Comparison of ENCODE assay signal across 11 cellular contexts in genomic region chr4:102819588-102820365, GRCh38. TPM values are rescaled to one million over a fixed set of nuclear protein-coding genes. Genes with fewer than 3 reads are reported as not detected.
DNase-seq lines count a peak whose midpoint lies in the region; ATAC-seq, FAIRE-seq and TF ChIP-seq lines count a peak whose summit lies in the region.
"Had no signal": no experiment of that assay in that cellular context is flagged by ENCODE, and none has a peak within 500 bp of the region (broad histone marks: within the 10 kb centered on the region; RNA-seq: fewer than 3 reads in every experiment).

No MANE protein-coding gene starts in this region.

- H3K27ac ChIP-seq in hepatocyte (peak overlapping the region; percentile 4), spleen (peak overlapping the region in 6 of 8 donors; percentile 5 to 45 (median 26)), pancreas (no peak overlapping the region)

- H3K9me2 ChIP-seq in hepatocyte (replicated peaks; ENCODE audit: insufficient read depth) = no peaks in the 10 kb centered on the region

- FAIRE-seq in pancreas (lab: Jason Lieb, UNC) = no peak

- H3K79me2 ChIP-seq in hepatocyte = peaks cover 100% of the 10 kb centered on the region

- H3K4me3 ChIP-seq in hepatocyte = no peak overlapping the region
- H3K4me3 ChIP-seq in spleen = peak overlapping the region in 2 of 8 donors; percentile 4 to 30
- no peak overlapping the region for H3K4me3 ChIP-seq in pancreas

- no peak for TF ChIP-seq CTCF in hepatocyte (IDR thresholded peaks at IDR 0.05; ENCODE audit: poor library complexity)
- TF ChIP-seq CTCF in spleen (IDR thresholded peaks at IDR 0.05 in 8 of 11, conservative IDR thresholded peaks at IDR 0.05 in 3 of 11) = no peak
- no peak for TF ChIP-seq CTCF in pancreas (IDR thresholded peaks at IDR 0.05)

- H3K27ac Mint-ChIP-seq in activated CD4-positive, alpha-beta T cell treated with anti-CD3 and anti-CD28 coated beads, Interleukin-2, amount 10 ng/mL, durations not matched to agents 24 days and 14 days = peak overlapping the region; percentile 86
- H3K27ac Mint-ChIP-seq in activated naive CD4-positive, alpha-beta T cell treated with anti-CD3 and anti-CD28 coated beads, Interleukin-2, amount 50 U/mL, for 72 hours = peak overlapping the region; percentile 84 to 87

- ATAC-seq in activated naive CD4-positive, alpha-beta T cell treated with anti-CD3 and anti-CD28 coated beads, Interleukin-2, amount 50 U/mL, for 72 hours = peak; percentile 43 to 76
- ATAC-seq in pancreas (no peak), HG02678 (IDR thresholded peaks at IDR 0.05; ENCODE audit: unreplicated experiment) (no peak)

- H4K20me1 ChIP-seq in hepatocyte (ENCODE audit: insufficient read depth, poor library complexity, severe bottlenecking) = peaks cover 100% of the 10 kb centered on the region

- H3K36me3 Mint-ChIP-seq in activated CD4-positive, alpha-beta T cell treated with anti-CD3 and anti-CD28 coated beads, Interleukin-2, amount 10 ng/mL, durations not matched to agents 24 days and 14 days (ENCODE audit: low read depth) = peaks cover 64% of the 10 kb centered on the region
- H3K36me3 Mint-ChIP-seq in activated naive CD4-positive, alpha-beta T cell treated with anti-CD3 and anti-CD28 coated beads, Interleukin-2, amount 50 U/mL, for 72 hours = peaks cover 30 to 75% of the 10 kb centered on the region in 2 donors

- WGBS in hepatocyte (ENCODE audit: low lambda C conversion rate, missing lambda C conversion rate) = 86% methylated on average over 8 of the region's 8 CpGs
- 54 to 68% (median 65%) methylated on average over 8 of the region's 8 CpGs for WGBS in spleen, 5 donors
- 60 to 61% methylated on average over 8 of the region's 8 CpGs for WGBS in pancreas, 2 donors

- H3K9me3 Mint-ChIP-seq in activated CD4-positive, alpha-beta T cell treated with anti-CD3 and anti-CD28 coated beads, Interleukin-2, amount 10 ng/mL, durations not matched to agents 24 days and 14 days = no peaks in the 10 kb centered on the region
- no peaks in the 10 kb centered on the region for H3K9me3 Mint-ChIP-seq in activated naive CD4-positive, alpha-beta T cell treated with anti-CD3 and anti-CD28 coated beads, Interleukin-2, amount 50 U/mL, for 72 hours

- no peak overlapping the region for H2AFZ ChIP-seq in hepatocyte

- no peaks in the 10 kb centered on the region for H3K36me3 ChIP-seq in hepatocyte (replicated peaks; ENCODE audit: insufficient read depth, low read depth)
- peaks cover 0 to 75% (median 0%) of the 10 kb centered on the region in 6 donors for H3K36me3 ChIP-seq in spleen
- no peaks in the 10 kb centered on the region for H3K36me3 ChIP-seq in pancreas

- H3K4me3 Mint-ChIP-seq in activated CD4-positive, alpha-beta T cell treated with anti-CD3 and anti-CD28 coated beads, Interleukin-2, amount 10 ng/mL, durations not matched to agents 24 days and 14 days = peak overlapping the region; percentile 81

- DNase-seq in activated CD4-positive, alpha-beta T cell treated with anti-CD3 and anti-CD28 coated beads, Interleukin-2, amount 10 ng/mL, durations not matched to agents 24 days and 14 days = peak; percentile 78
- no peak for DNase-seq in activated CD4-positive, alpha-beta T cell treated with anti-CD3 and anti-CD28 coated beads, Interleukin-2, amount 50 U/mL, for 1 hour
- DNase-seq in activated naive CD4-positive, alpha-beta T cell treated with anti-CD3 and anti-CD28 coated beads, Interleukin-2, amount 50 U/mL, for 72 hours (ENCODE audit: low spot score in 2 of 2) = no peak
- no peak for DNase-seq in hepatocyte (ENCODE audit: low spot score)
- DNase-seq in spleen = no peak
- no peak for DNase-seq in AG08396 (ENCODE audit: low spot score)
- no peak for DNase-seq in pancreas
- DNase-seq: HCEC 1CT; NCI-H510A; stimulated activated CD4-positive, alpha-beta T cell treated with anti-CD3 and anti-CD28 coated beads, Interleukin-4, amount 100 ng/mL, for 4 hours had no signal

- TF ChIP-seq POLR2A in spleen (IDR thresholded peaks at IDR 0.05) = no peak

- peaks cover 33% of the 10 kb centered on the region for H3K4me1 ChIP-seq in hepatocyte (ENCODE audit: insufficient read depth)
- peaks cover 78 to 100% (median 100%) of the 10 kb centered on the region in 6 donors for H3K4me1 ChIP-seq in spleen
- H3K4me1 ChIP-seq in pancreas = peaks cover 39 to 78% (median 76%) of the 10 kb centered on the region in 3 donors

- no peaks in the 10 kb centered on the region for H3K27me3 ChIP-seq in hepatocyte
- no peaks in the 10 kb centered on the region for H3K27me3 ChIP-seq in spleen (replicated peaks in 1 of 7)
- no peaks in the 10 kb centered on the region for H3K27me3 ChIP-seq in pancreas

- H3K27me3 Mint-ChIP-seq in activated CD4-positive, alpha-beta T cell treated with anti-CD3 and anti-CD28 coated beads, Interleukin-2, amount 10 ng/mL, durations not matched to agents 24 days and 14 days = no peaks in the 10 kb centered on the region

- intact Hi-C loops in activated CD4-positive, alpha-beta T cell treated with anti-CD3 and anti-CD28 coated beads, Interleukin-2, amount 10 ng/mL, durations not matched to agents 24 days and 14 days (cut with micrococcal nuclease) = loop anchor here (1.0 to 2.0 kb wide), 2 partner anchors 8 to 59 kb away; partner anchors contain the start of genes MANBA and UBE2D3
- intact Hi-C loops in spleen (cut with DNase I; ENCODE audit: low total_unique reads) = loop anchor here (10.0 kb wide), 1 partner anchor 55 kb away; the partner anchor contains the start of gene MANBA
- intact Hi-C loops in pancreas (cut with DNase I) = no loop called here

- H3K4me1 Mint-ChIP-seq in activated CD4-positive, alpha-beta T cell treated with anti-CD3 and anti-CD28 coated beads, Interleukin-2, amount 10 ng/mL, durations not matched to agents 24 days and 14 days = peaks cover 63% of the 10 kb centered on the region

- H3K9me3 ChIP-seq in hepatocyte (ENCODE audit: low read depth) (no peaks in the 10 kb centered on the region), spleen (no peaks in the 10 kb centered on the region), pancreas (no peaks in the 10 kb centered on the region)

- H3K4me2 ChIP-seq in hepatocyte = peak overlapping the region; percentile 83

RNA-seq across cellular contexts. Expression of gene UBE2D3, which starts 7.6 kb away (rescaled TPM):
- total RNA-seq in activated CD4-positive, alpha-beta T cell treated with anti-CD3 and anti-CD28 coated beads, Interleukin-2, amount 10 ng/mL, durations not matched to agents 24 days and 14 days = 488 TPM in 2 replicates
- total RNA-seq in activated naive CD4-positive, alpha-beta T cell treated with anti-CD3 and anti-CD28 coated beads, Interleukin-2, amount 50 U/mL, for 72 hours = 100 to 1,000 TPM; 413 to 496 TPM
- 418 and 434 TPM in 2 replicates for total RNA-seq in hepatocyte
- 272 and 277 TPM in 2 replicates for polyA plus RNA-seq in hepatocyte
- total RNA-seq in spleen = 100 to 1,000 TPM; 303 to 459 (median 316) TPM
- 100 to 1,000 TPM; 152 to 212 (median 177) TPM for polyA plus RNA-seq in spleen
- 100 to 1,000 TPM in 5 of 6 donors, 10 to 100 TPM in 1; 90.6 to 141 (median 130) TPM for total RNA-seq in pancreas
- 100 to 1,000 TPM in 1 of 2 donors, 10 to 100 TPM in 1; 98.2 to 137 TPM for polyA plus RNA-seq in pancreas

RNA-seq across cellular contexts. Expression of gene CISD2, which starts 49.0 kb away (rescaled TPM):
- total RNA-seq in activated CD4-positive, alpha-beta T cell treated with anti-CD3 and anti-CD28 coated beads, Interleukin-2, amount 10 ng/mL, durations not matched to agents 24 days and 14 days = 43.9 and 48.5 TPM in 2 replicates
- 10 to 100 TPM; 32.2 to 33.8 TPM for total RNA-seq in activated naive CD4-positive, alpha-beta T cell treated with anti-CD3 and anti-CD28 coated beads, Interleukin-2, amount 50 U/mL, for 72 hours
- 54.6 and 58.4 TPM in 2 replicates for total RNA-seq in hepatocyte
- polyA plus RNA-seq in hepatocyte = 70.6 and 76.7 TPM in 2 replicates
- total RNA-seq in spleen = 10 to 100 TPM; 13.2 to 31.9 (median 26.8) TPM
- polyA plus RNA-seq in spleen = 10 to 100 TPM; 11.1 to 22.3 (median 21.7) TPM
- 10 to 100 TPM; 10.2 to 21.1 (median 14.4) TPM for total RNA-seq in pancreas
- 10 to 100 TPM; 10.8 to 23.1 TPM for polyA plus RNA-seq in pancreas

RNA-seq across cellular contexts. Expression of gene MANBA, which starts 59.0 kb away (rescaled TPM):
- 8.2 and 9.4 TPM in 2 replicates for total RNA-seq in activated CD4-positive, alpha-beta T cell treated with anti-CD3 and anti-CD28 coated beads, Interleukin-2, amount 10 ng/mL, durations not matched to agents 24 days and 14 days
- total RNA-seq in activated naive CD4-positive, alpha-beta T cell treated with anti-CD3 and anti-CD28 coated beads, Interleukin-2, amount 50 U/mL, for 72 hours = 10 to 100 TPM; 12.3 to 20.6 TPM
- total RNA-seq in hepatocyte (91.4 and 98.1 TPM in 2 replicates), spleen (100 to 1,000 TPM in 1 of 7 donors, 10 to 100 TPM in 6; 42.9 to 112 (median 57.7) TPM), pancreas (10 to 100 TPM in 3 of 6 donors, 1 to 10 TPM in 3; 8.3 to 22.0 (median 10.7) TPM)
- polyA plus RNA-seq in hepatocyte (37.5 and 52.0 TPM in 2 replicates), spleen (10 to 100 TPM; 15.7 to 37.1 (median 25.9) TPM), pancreas (10 to 100 TPM in 1 of 2 donors, 1 to 10 TPM in 1; 7.8 to 14.2 TPM)

Comparison
In these comparisons a context has a peak if more than half of its experiments do, and no peak if none do; other contexts are left out.
1. ATAC-seq: peak in activated naive CD4-positive, alpha-beta T cell treated with anti-CD3 and anti-CD28 coated beads, Interleukin-2, amount 50 U/mL, for 72 hours (2 of 2); none in pancreas (0 of 4) and HG02678 (single experiment).
2. H3K27ac ChIP-seq: peak in hepatocyte (single experiment) and spleen (6 of 8); none in pancreas (0 of 4).
3. intact Hi-C loops: an anchor here in activated CD4-positive, alpha-beta T cell treated with anti-CD3 and anti-CD28 coated beads, Interleukin-2, amount 10 ng/mL, durations not matched to agents 24 days and 14 days (1.0 to 2.0 kb wide) and spleen (10.0 kb wide); none called in pancreas.